2 cellular contexts compared by ENCODE assay signal in the genomic region with DNA sequence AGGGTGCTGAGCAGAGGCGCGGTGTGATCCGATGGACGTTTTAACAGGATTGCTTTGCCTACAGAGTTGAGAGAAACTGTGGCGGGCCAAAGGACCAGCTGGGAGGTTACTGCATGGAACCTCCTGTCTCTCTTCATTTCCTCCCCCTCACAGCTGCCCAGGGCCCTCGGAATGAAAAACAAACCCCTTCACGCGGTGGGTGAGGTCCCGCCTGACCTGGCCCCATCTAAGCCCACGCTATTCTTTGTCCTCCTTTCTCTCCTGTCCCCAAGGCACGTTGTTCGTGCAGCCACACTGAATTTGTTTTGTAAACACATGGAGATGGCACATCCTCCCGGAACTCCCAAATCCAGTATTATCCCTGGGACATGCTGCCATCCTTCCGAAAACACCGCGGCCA.
TF ChIP-seq lines count a peak whose summit lies in the region.

No MANE protein-coding gene starts in this region.

TF ChIP-seq in HepG2, 621 proteins besides CTCF, POLR2A, EP300 and RAD21:
- TF ChIP-seq ZNF737 (CRISPR knock-in tag; IDR thresholded peaks at IDR 0.05; ENCODE audit: borderline replicate concordance) = no peak
- no peak for TF ChIP-seq FOXK1 (CRISPR knock-in tag; IDR thresholded peaks at IDR 0.05; ENCODE audit: borderline replicate concordance, low read depth)
- no peak for TF ChIP-seq SRF (IDR thresholded peaks at IDR 0.05; ENCODE audit: low read depth, low read length)
- no peak for TF ChIP-seq ZBTB8A (CRISPR knock-in tag; IDR thresholded peaks at IDR 0.05; ENCODE audit: borderline replicate concordance, low read depth)
- TF ChIP-seq ZNF451 (CRISPR knock-in tag; IDR thresholded peaks at IDR 0.05) = no peak
- TF ChIP-seq, protein P1, sequence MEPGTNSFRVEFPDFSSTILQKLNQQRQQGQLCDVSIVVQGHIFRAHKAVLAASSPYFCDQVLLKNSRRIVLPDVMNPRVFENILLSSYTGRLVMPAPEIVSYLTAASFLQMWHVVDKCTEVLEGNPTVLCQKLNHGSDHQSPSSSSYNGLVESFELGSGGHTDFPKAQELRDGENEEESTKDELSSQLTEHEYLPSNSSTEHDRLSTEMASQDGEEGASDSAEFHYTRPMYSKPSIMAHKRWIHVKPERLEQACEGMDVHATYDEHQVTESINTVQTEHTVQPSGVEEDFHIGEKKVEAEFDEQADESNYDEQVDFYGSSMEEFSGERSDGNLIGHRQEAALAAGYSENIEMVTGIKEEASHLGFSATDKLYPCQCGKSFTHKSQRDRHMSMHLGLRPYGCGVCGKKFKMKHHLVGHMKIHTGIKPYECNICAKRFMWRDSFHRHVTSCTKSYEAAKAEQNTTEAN (CRISPR knock-in tag; conservative IDR thresholded peaks at IDR 0.05) = no peak
- no peak for TF ChIP-seq ZNF543 (CRISPR knock-in tag; IDR thresholded peaks at IDR 0.05)
- no peak for TF ChIP-seq NR3C1 (CRISPR knock-in tag; IDR thresholded peaks at IDR 0.05)
- TF ChIP-seq, protein P2, sequence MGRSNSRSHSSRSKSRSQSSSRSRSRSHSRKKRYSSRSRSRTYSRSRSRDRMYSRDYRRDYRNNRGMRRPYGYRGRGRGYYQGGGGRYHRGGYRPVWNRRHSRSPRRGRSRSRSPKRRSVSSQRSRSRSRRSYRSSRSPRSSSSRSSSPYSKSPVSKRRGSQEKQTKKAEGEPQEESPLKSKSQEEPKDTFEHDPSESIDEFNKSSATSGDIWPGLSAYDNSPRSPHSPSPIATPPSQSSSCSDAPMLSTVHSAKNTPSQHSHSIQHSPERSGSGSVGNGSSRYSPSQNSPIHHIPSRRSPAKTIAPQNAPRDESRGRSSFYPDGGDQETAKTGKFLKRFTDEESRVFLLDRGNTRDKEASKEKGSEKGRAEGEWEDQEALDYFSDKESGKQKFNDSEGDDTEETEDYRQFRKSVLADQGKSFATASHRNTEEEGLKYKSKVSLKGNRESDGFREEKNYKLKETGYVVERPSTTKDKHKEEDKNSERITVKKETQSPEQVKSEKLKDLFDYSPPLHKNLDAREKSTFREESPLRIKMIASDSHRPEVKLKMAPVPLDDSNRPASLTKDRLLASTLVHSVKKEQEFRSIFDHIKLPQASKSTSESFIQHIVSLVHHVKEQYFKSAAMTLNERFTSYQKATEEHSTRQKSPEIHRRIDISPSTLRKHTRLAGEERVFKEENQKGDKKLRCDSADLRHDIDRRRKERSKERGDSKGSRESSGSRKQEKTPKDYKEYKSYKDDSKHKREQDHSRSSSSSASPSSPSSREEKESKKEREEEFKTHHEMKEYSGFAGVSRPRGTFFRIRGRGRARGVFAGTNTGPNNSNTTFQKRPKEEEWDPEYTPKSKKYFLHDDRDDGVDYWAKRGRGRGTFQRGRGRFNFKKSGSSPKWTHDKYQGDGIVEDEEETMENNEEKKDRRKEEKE (IDR thresholded peaks at IDR 0.05) = no peak
- TF ChIP-seq NFE2L1 (CRISPR knock-in tag; IDR thresholded peaks at IDR 0.05; ENCODE audit: borderline replicate concordance) = no peak
- TF ChIP-seq NFRKB (IDR thresholded peaks at IDR 0.05) = no peak
- no peak for TF ChIP-seq CBX5 (CRISPR knock-in tag; IDR thresholded peaks at IDR 0.05; ENCODE audit: borderline replicate concordance)
- no peak for TF ChIP-seq PCBP2 (optimal IDR thresholded peaks at IDR 0.05; ENCODE audit: low read depth, low read length, poor library complexity, severe bottlenecking)
- TF ChIP-seq SIN3A (IDR thresholded peaks at IDR 0.05; ENCODE audit: borderline replicate concordance, low read depth, low read length) = no peak
- no peak for TF ChIP-seq ZNF761 (CRISPR knock-in tag; conservative IDR thresholded peaks at IDR 0.05)
- no peak for TF ChIP-seq ZNF138 (CRISPR knock-in tag; IDR thresholded peaks at IDR 0.05; ENCODE audit: low read depth)

TF ChIP-seq in H1, 55 proteins besides CTCF, POLR2A, EP300 and RAD21:
- TF ChIP-seq SIN3A (conservative IDR thresholded peaks at IDR 0.05 in 1 of 2, IDR thresholded peaks at IDR 0.05 in 1 of 2; ENCODE audit: low read depth in 1 of 2, low read length in 2 of 2) (no peak), BCL11A (IDR thresholded peaks at IDR 0.05; ENCODE audit: low read depth in 2 of 2, low read length in 2 of 2) (no peak), SIRT6 (IDR thresholded peaks at IDR 0.05; ENCODE audit: low read length) (no peak), RBBP5 (IDR thresholded peaks at IDR 0.05; ENCODE audit: borderline replicate concordance, low read depth, low read length) (no peak), KDM4A (IDR thresholded peaks at IDR 0.05; ENCODE audit: low read depth, low read length, severe bottlenecking) (no peak), TAF1 (IDR thresholded peaks at IDR 0.05; ENCODE audit: low read depth, low read length) (no peak), CTBP2 (IDR thresholded peaks at IDR 0.05; ENCODE audit: borderline replicate concordance, insufficient read depth, insufficient read length, low read length) (no peak)
- TF ChIP-seq, protein P3, sequence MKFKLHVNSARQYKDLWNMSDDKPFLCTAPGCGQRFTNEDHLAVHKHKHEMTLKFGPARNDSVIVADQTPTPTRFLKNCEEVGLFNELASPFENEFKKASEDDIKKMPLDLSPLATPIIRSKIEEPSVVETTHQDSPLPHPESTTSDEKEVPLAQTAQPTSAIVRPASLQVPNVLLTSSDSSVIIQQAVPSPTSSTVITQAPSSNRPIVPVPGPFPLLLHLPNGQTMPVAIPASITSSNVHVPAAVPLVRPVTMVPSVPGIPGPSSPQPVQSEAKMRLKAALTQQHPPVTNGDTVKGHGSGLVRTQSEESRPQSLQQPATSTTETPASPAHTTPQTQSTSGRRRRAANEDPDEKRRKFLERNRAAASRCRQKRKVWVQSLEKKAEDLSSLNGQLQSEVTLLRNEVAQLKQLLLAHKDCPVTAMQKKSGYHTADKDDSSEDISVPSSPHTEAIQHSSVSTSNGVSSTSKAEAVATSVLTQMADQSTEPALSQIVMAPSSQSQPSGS (IDR thresholded peaks at IDR 0.05; ENCODE audit: low read length) = no peak
